ENCODE assay signal across 27 cellular contexts in genomic region chr3:172067837-172068440, GRCh38. TPM values are rescaled to one million over a fixed set of nuclear protein-coding genes. Genes with fewer than 3 reads are reported as not detected.
A peak's percentile ranks its signal among the peaks of the same experiment; 100 is the strongest.
DNase-seq lines count a peak whose midpoint lies in the region; ATAC-seq, FAIRE-seq and TF ChIP-seq lines count a peak whose summit lies in the region.
"Had no signal": no experiment of that assay in that cellular context is flagged by ENCODE, and none has a peak within 500 bp of the region (broad histone marks: within the 10 kb centered on the region; RNA-seq: fewer than 3 reads in every experiment).

No MANE protein-coding gene starts in this region.

- no peak overlapping the region for H3K4me2 ChIP-seq in IMR-90 (ENCODE audit: low read depth, low read length)
- no peak overlapping the region for H3K4me2 ChIP-seq in K562 (ENCODE audit: insufficient read depth, low read length)
- peak overlapping the region; percentile 54 for H3K4me2 ChIP-seq in smooth muscle cell

- no peak overlapping the region for H2AK5ac ChIP-seq in IMR-90 (ENCODE audit: low read depth, low read length)

- no peak overlapping the region for H2BK5ac ChIP-seq in IMR-90 (ENCODE audit: low read depth, low read length, poor library complexity, severe bottlenecking)

- no peak overlapping the region for H2BK120ac ChIP-seq in IMR-90 (ENCODE audit: low read depth, low read length)

- H3K27me3 ChIP-seq in IMR-90 (ENCODE audit: control insufficient read depth, insufficient read depth, low read length) (no peaks in the 10 kb centered on the region), K562 (ENCODE audit: control insufficient read depth in 2 of 2, insufficient read depth in 2 of 2, low read length in 2 of 2) (no peaks in the 10 kb centered on the region), mucosa of rectum (ENCODE audit: control insufficient read depth in 2 of 2, insufficient read depth in 2 of 2, low read length in 2 of 2) (no peaks in the 10 kb centered on the region), smooth muscle cell (ENCODE audit: low read depth) (no peaks in the 10 kb centered on the region)
- H3K27me3 ChIP-seq in effector memory CD4-positive, alpha-beta T cell (replicated peaks; ENCODE audit: control insufficient read depth, insufficient read depth, low read length, poor library complexity, severe bottlenecking), result no peaks in the 10 kb centered on the region
- H3K27me3 ChIP-seq: ascending aorta, gastroesophageal sphincter, testis, uterus had no signal

- dilution Hi-C loops in IMR-90 (cut with HindIII; ENCODE audit: low sequenced_read_pairs, unreplicated experiment), result no loop called here

- BruUV-seq in IMR-90 (replicated peaks; lab: Mats Ljungman, UMichigan) (no TSS peak), K562 (replicated peaks; lab: Mats Ljungman, UMichigan) (no TSS peak)

- no peak for FAIRE-seq in K562 (lab: Jason Lieb, UNC)
- FAIRE-seq: endometrium, GM18507 had no signal

- H3K9ac ChIP-seq in IMR-90 (ENCODE audit: low read depth, low read length) (no peak overlapping the region), K562 (ENCODE audit: insufficient read depth in 1 of 2, low read depth in 2 of 2, low read length in 2 of 2) (no peak overlapping the region; a peak in 1 of 4 replicates), mucosa of rectum (ENCODE audit: low read depth in 1 of 2, low read length in 2 of 2) (peak overlapping the region in 1 of 2 donors; percentile 19), smooth muscle cell (ENCODE audit: low read depth) (no peak overlapping the region)

- no peak overlapping the region for H3K14ac ChIP-seq in IMR-90 (replicated peaks; ENCODE audit: low read depth, low read length)

- H2BK15ac ChIP-seq in IMR-90 (ENCODE audit: low read depth, low read length), result no peak overlapping the region

- peaks cover 10% of the 10 kb centered on the region for H3K36me3 ChIP-seq in IMR-90 (ENCODE audit: control insufficient read depth, insufficient read depth, low read length)
- peaks cover 18% of the 10 kb centered on the region; the same call in 2 of the 3 replicates for H3K36me3 ChIP-seq in K562 (ENCODE audit: control insufficient read depth, insufficient read depth, low read length)
- H3K36me3 ChIP-seq in mucosa of rectum (ENCODE audit: control insufficient read depth in 2 of 2, insufficient read depth in 2 of 2, low read length in 2 of 2), result no peaks in the 10 kb centered on the region
- peaks cover 1% of the 10 kb centered on the region for H3K36me3 ChIP-seq in smooth muscle cell (ENCODE audit: low read depth)
- H3K36me3 ChIP-seq in effector memory CD4-positive, alpha-beta T cell (ENCODE audit: control insufficient read depth, insufficient read depth, low read length), result no peaks in the 10 kb centered on the region
- H3K36me3 ChIP-seq: ascending aorta, gastroesophageal sphincter, HAP-1, uterus had no signal

- H4K91ac ChIP-seq in IMR-90 (ENCODE audit: insufficient read depth, low read depth, low read length), result no peak overlapping the region

- H4K20me1 ChIP-seq in IMR-90 (ENCODE audit: insufficient read depth, low read length) (peaks cover 94% of the 10 kb centered on the region), K562 (replicated peaks; ENCODE audit: control insufficient read depth, insufficient read depth, low read length) (peaks cover 1% of the 10 kb centered on the region; the same call in 1 of the 2 replicates), smooth muscle cell (ENCODE audit: low read depth) (peaks cover 100% of the 10 kb centered on the region)

- no peak overlapping the region for H3K56ac ChIP-seq in IMR-90 (ENCODE audit: extremely low read depth, insufficient read depth, low read length)

- CTCF ChIA-PET in IMR-90 (lab: Yijun Ruan, JAX) (no interaction called here), K562 (lab: Yijun Ruan, JAX; ENCODE audit: low intra/inter-chr PET ratio) (no interaction called here)

- H3K9me3 ChIP-seq in IMR-90 (ENCODE audit: control insufficient read depth, insufficient read depth, low read length) (no peaks in the 10 kb centered on the region), K562 (replicated peaks; ENCODE audit: control insufficient read depth, insufficient read depth, low read depth, low read length) (peaks cover 2% of the 10 kb centered on the region; the same call in 1 of the 2 replicates), mucosa of rectum (ENCODE audit: control insufficient read depth in 2 of 2, low read length in 2 of 2) (no peaks in the 10 kb centered on the region), smooth muscle cell (replicated peaks; ENCODE audit: low read depth) (no peaks in the 10 kb centered on the region)
- no peaks in the 10 kb centered on the region for H3K9me3 ChIP-seq in effector memory CD4-positive, alpha-beta T cell (ENCODE audit: control insufficient read depth, low read length)
- H3K9me3 ChIP-seq: ascending aorta, gastroesophageal sphincter, HAP-1, testis, uterus had no signal

- no peak overlapping the region for H3K27ac ChIP-seq in IMR-90 (ENCODE audit: insufficient read depth, low read length)
- no peak overlapping the region for H3K27ac ChIP-seq in K562 (ENCODE audit: extremely low read depth, low read depth, low read length)
- peak overlapping the region; percentile 75 to 85 for H3K27ac ChIP-seq in mucosa of rectum (ENCODE audit: low read depth in 2 of 2, low read length in 2 of 2)
- peak overlapping the region; percentile 73 for H3K27ac ChIP-seq in smooth muscle cell (ENCODE audit: low read depth)
- no peak overlapping the region for H3K27ac ChIP-seq in effector memory CD4-positive, alpha-beta T cell (ENCODE audit: insufficient read depth, low read length, poor library complexity, severe bottlenecking)
- H3K27ac ChIP-seq: ascending aorta, C4-2B, gastroesophageal sphincter, testis had no signal

- H2AFZ ChIP-seq in IMR-90 (replicated peaks; ENCODE audit: low read length, poor library complexity), result no peak overlapping the region
- H2AFZ ChIP-seq in K562 (ENCODE audit: low read depth, low read length), result no peak overlapping the region
- H2AFZ ChIP-seq in smooth muscle cell (ENCODE audit: low read depth), result no peak overlapping the region

- TF ChIP-seq CTCF in IMR-90 (conservative IDR thresholded peaks at IDR 0.05; ENCODE audit: low read depth, low read length), result no peak
- TF ChIP-seq CTCF in K562 (IDR thresholded peaks at IDR 0.05 in 2 of 3, conservative IDR thresholded peaks at IDR 0.05 in 1 of 3; ENCODE audit: insufficient read depth in 2 of 3, low read depth in 1 of 3, low read length in 3 of 3), result no peak
- TF ChIP-seq CTCF in smooth muscle cell (IDR thresholded peaks at IDR 0.05; ENCODE audit: borderline replicate concordance, insufficient read depth, poor library complexity, severe bottlenecking), result no peak

- no peak overlapping the region for H3K4ac ChIP-seq in IMR-90 (ENCODE audit: low read depth, low read length)

- H3K79me1 ChIP-seq in IMR-90 (ENCODE audit: low read depth in 1 of 2, low read length in 2 of 2), result peaks cover 24 to 87% of the 10 kb centered on the region in 2 experiments

- in situ Hi-C loops in IMR-90 (cut with MboI; ENCODE audit: low sequenced_read_pairs), result no loop called here
- in situ Hi-C loops in K562 (cut with MboI), result no loop called here

- POLR2A ChIA-PET in IMR-90 (lab: Charles Lee; ENCODE audit: unreplicated experiment) (no interaction called here), K562 (lab: Yijun Ruan, JAX) (interaction anchor here (0.6 to 2.5 kb wide), 3 partner anchors 13 to 27 kb away, joined by 5 to 7 read pairs (median 5); no protein-coding TSS in a partner anchor)

- no peak for ATAC-seq in IMR-90 (ENCODE audit: low read depth)
- peak; percentile 9; the same call in 2 of the 3 replicates for ATAC-seq in K562
- no peak for ATAC-seq in GM19397 (IDR thresholded peaks at IDR 0.05; ENCODE audit: unreplicated experiment)
- ATAC-seq in GM18868 (IDR thresholded peaks at IDR 0.05; ENCODE audit: unreplicated experiment), result no peak
- ATAC-seq: gastroesophageal sphincter; right cardiac atrium; stimulated activated naive B cell treated with anti-CD40 and anti-IgM and Interleukin-4, amounts not matched to agents 10 μg/mL and 1 μg/mL and 100 μg/mL, for 72 hours had no signal

- 0 out of 2 replicates have a peak overlapping the region, but pooled peaks have one; percentile 13 for H3K23ac ChIP-seq in IMR-90 (ENCODE audit: low read depth, low read length)

- no peak overlapping the region for H2BK20ac ChIP-seq in IMR-90 (ENCODE audit: low read depth, low read length)

- peaks cover 9% of the 10 kb centered on the region for H3F3A ChIP-seq in smooth muscle cell (ENCODE audit: low read depth)

- TF ChIP-seq EP300 in K562 (IDR thresholded peaks at IDR 0.05; ENCODE audit: low read length), result no peak

- H3K79me2 ChIP-seq in K562 (ENCODE audit: control insufficient read depth, insufficient read depth, low read length) (peaks cover 99% of the 10 kb centered on the region), smooth muscle cell (ENCODE audit: low read depth) (peaks cover 100% of the 10 kb centered on the region)

- TF ChIP-seq POLR2A in IMR-90 (IDR thresholded peaks at IDR 0.05; ENCODE audit: low read depth, low read length) (no peak), K562 (conservative IDR thresholded peaks at IDR 0.05) (no peak)

- H2AK9ac ChIP-seq in IMR-90 (replicated peaks; ENCODE audit: low read depth, low read length, poor library complexity), result no peak overlapping the region

- TF ChIP-seq RAD21 in IMR-90 (IDR thresholded peaks at IDR 0.05; ENCODE audit: low read length) (no peak), K562 (CRISPR knock-in tag; conservative IDR thresholded peaks at IDR 0.05 in 1 of 2, IDR thresholded peaks at IDR 0.05 in 1 of 2) (no peak)

- intact Hi-C loops in IMR-90 (cut with micrococcal nuclease) (no loop called here), K562 (cut with micrococcal nuclease) (loop anchor here (5.0 kb wide), 1 partner anchor 39 kb away; no protein-coding TSS in a partner anchor)

- H4K5ac ChIP-seq in IMR-90 (ENCODE audit: low read depth, low read length), result no peak overlapping the region

- peaks cover 20% of the 10 kb centered on the region for H3K4me1 ChIP-seq in IMR-90 (ENCODE audit: control insufficient read depth, insufficient read depth, low read length)
- peaks cover 14 to 73% of the 10 kb centered on the region in 2 experiments for H3K4me1 ChIP-seq in K562 (replicated peaks in 1 of 2; ENCODE audit: control insufficient read depth in 2 of 2, insufficient read depth in 2 of 2, low read length in 2 of 2)
- peaks cover 40 to 66% of the 10 kb centered on the region in 2 donors for H3K4me1 ChIP-seq in mucosa of rectum (ENCODE audit: control insufficient read depth in 2 of 2, insufficient read depth in 2 of 2, low read length in 2 of 2)
- H3K4me1 ChIP-seq in smooth muscle cell (ENCODE audit: low read depth), result peaks cover 49% of the 10 kb centered on the region
- H3K4me1 ChIP-seq in effector memory CD4-positive, alpha-beta T cell (ENCODE audit: control insufficient read depth, insufficient read depth, low read length, poor library complexity, severe bottlenecking), result no peaks in the 10 kb centered on the region

- no peak overlapping the region for H3K18ac ChIP-seq in IMR-90 (ENCODE audit: low read depth, low read length)

- DNase-seq in IMR-90 (no peak), K562 (ENCODE audit: extremely low read depth in 1 of 4, low spot score in 3 of 4) (no peak), smooth muscle cell (lab: John Stamatoyannopoulos, UW; ENCODE audit: unreplicated experiment) (no peak)
- DNase-seq in effector memory CD4-positive, alpha-beta T cell, result no peak
- DNase-seq: activated CD4-positive, alpha-beta T cell treated with anti-CD3 and anti-CD28 coated beads for 4 hours; activated CD8-positive, alpha-beta memory T cell treated with anti-CD3 and anti-CD28 coated beads for 24 hours; activated effector memory CD4-positive, alpha-beta T cell treated with Interleukin-2 at 50 U/mL for 16 hours; activated naive CD8-positive, alpha-beta T cell treated with anti-CD3 and anti-CD28 coated beads, Interleukin-2, amount 10 ng/mL, durations not matched to agents 7 days and 5 days; DND-41; hypothalamus; NCI-H1436 treated with DMSO at 0.1 percent for 48 hours; OCI-M1; right cardiac atrium; SHP77; stimulated activated CD4-positive, alpha-beta T cell treated with anti-CD3 and anti-CD28 coated beads, Interleukin-4, amount 100 ng/mL, for 4 hours; stimulated activated naive B cell treated with anti-CD40 and anti-IgM and Interleukin-4, amounts not matched to agents 10 μg/mL and 1 μg/mL and 100 μg/mL, for 72 hours; testis; uterus had no signal

- 80% methylated on average over 1 of the region's 6 CpGs; no CpG with 5 or more reads in 1 of the 2 experiments for WGBS in IMR-90 (ENCODE audit: extremely low coverage in 2 of 2, insufficient read length in 1 of 2), 2 experiments
- WGBS in K562 (ENCODE audit: insufficient coverage, low coverage, missing lambda C conversion rate), result 54% methylated on average over 6 of the region's 6 CpGs
- WGBS in smooth muscle cell (ENCODE audit: low lambda C conversion rate), result 73% methylated on average over 6 of the region's 6 CpGs

- H3K9me1 ChIP-seq in IMR-90 (ENCODE audit: insufficient read depth, low read length) (peaks cover 26% of the 10 kb centered on the region), K562 (ENCODE audit: control insufficient read depth, insufficient read depth, low read length) (no peaks in the 10 kb centered on the region)

- H3K4me3 ChIP-seq in IMR-90 (ENCODE audit: insufficient read depth, low read depth, low read length), result no peak overlapping the region
- no peak overlapping the region for H3K4me3 ChIP-seq in K562
- H3K4me3 ChIP-seq in mucosa of rectum (ENCODE audit: low read length in 2 of 2), result no peak overlapping the region
- no peak overlapping the region for H3K4me3 ChIP-seq in smooth muscle cell
- H3K4me3 ChIP-seq in effector memory CD4-positive, alpha-beta T cell (ENCODE audit: insufficient read depth, low read depth, low read length, poor library complexity, severe bottlenecking), result no peak overlapping the region
- H3K4me3 ChIP-seq: ascending aorta, gastroesophageal sphincter, HAP-1, testis, uterus had no signal

- H4K8ac ChIP-seq in IMR-90 (ENCODE audit: low read depth in 2 of 2, low read length in 2 of 2), result no peak overlapping the region

RNA-seq across cellular contexts. Expression of gene FNDC3B, which starts 28.6 kb away (rescaled TPM):
- total RNA-seq in IMR-90 (2012; rRNA removed) (128 and 150 TPM in 2 replicates), K562 (2014; rRNA removed) (19.1 and 20.2 TPM in 2 replicates), K562 (2014; rRNA removed; fragmentation: Illumina TruSeq; extraction: Trizol) (23.8 and 29.5 TPM in 2 replicates), K562 (2015; rRNA removed; fragmentation: Illumina TruSeq; extraction: Trizol) (25.6 and 26.1 TPM in 2 replicates), K562 (2021) (29.5 and 35.8 TPM in 2 replicates), smooth muscle cell (265 and 294 TPM in 2 replicates)
- polyA plus RNA-seq in IMR-90 (2012; rRNA removed) (22.0 and 23.9 TPM in 2 replicates), K562 (2011; rRNA removed) (10.9 and 12.1 TPM in 2 replicates), K562 (2014; fragmentation: Illumina TruSeq; extraction: Trizol) (14.0 and 16.2 TPM in 2 replicates), K562 (2014; fragmentation: Nextera tagmentation; extraction: Ambion mirVana) (10 to 100 TPM in 1 of 2 experiments, 1 to 10 TPM in 1; 7.0 to 10.5 TPM), K562 (2014; rRNA removed) (9.2 and 9.8 TPM in 2 replicates), smooth muscle cell (149 and 161 TPM in 2 replicates)
- polyA plus RNA-seq in IMR-90 (2012; cell fraction: cytosol; rRNA removed), result 10.0 and 11.3 TPM in 2 replicates
- polyA plus RNA-seq in IMR-90 (2012; cell fraction: nucleus; rRNA removed; ENCODE audit: low replicate concordance), result 7.1 and 33.5 TPM in 2 replicates
- total RNA-seq in K562 (2011; cell fraction: chromatin; rRNA removed; ENCODE audit: low replicate concordance), result 142 and 253 TPM in 2 replicates
- total RNA-seq in K562 (2011; cell fraction: nucleolus; rRNA removed), result 37.0 and 58.0 TPM in 2 replicates
- 132 and 200 TPM in 2 replicates for total RNA-seq in K562 (2011; cell fraction: nucleoplasm; rRNA removed)
- 7.1 and 12.2 TPM in 2 replicates for polyA plus RNA-seq in K562 (2011; cell fraction: cytosol; rRNA removed)
- 46.5 and 50.1 TPM in 2 replicates for polyA plus RNA-seq in K562 (2011; cell fraction: nucleus; rRNA removed)
- polyA plus RNA-seq in K562 (2012), result 14.7 and 30.8 TPM in 2 replicates
- polyA minus RNA-seq in K562 (2011; rRNA and poly(A)+ RNA removed), result 46.1 and 71.6 TPM in 2 replicates
- polyA minus RNA-seq in K562 (2011; cell fraction: cytosol; rRNA and poly(A)+ RNA removed), result 11.2 and 13.2 TPM in 2 replicates
- polyA minus RNA-seq in K562 (2011; cell fraction: nucleus; rRNA and poly(A)+ RNA removed), result 59.6 and 111 TPM in 2 replicates

Comparison
In these comparisons a context has a peak if more than half of its experiments do, and no peak if none do; other contexts are left out.
1. H3K27ac ChIP-seq: peak in mucosa of rectum (2 of 2) and smooth muscle cell (single experiment); none in IMR-90 (single experiment), K562 (single experiment) and effector memory CD4-positive, alpha-beta T cell (single experiment).